ENCODE assay signal across 8 cellular contexts in genomic region chr19:54095859-54096641, GRCh38. TPM values are rescaled to one million over a fixed set of nuclear protein-coding genes. Genes with fewer than 3 reads are reported as not detected.
DNase-seq lines count a peak whose midpoint lies in the region; ATAC-seq, FAIRE-seq and TF ChIP-seq lines count a peak whose summit lies in the region.
"Not testable (repeated sequence)": the region's sequence is repeated elsewhere in the genome, so short reads cannot be mapped to it uniquely, and the experiment has no call there.

No MANE protein-coding gene starts in this region.

- not testable (repeated sequence) for BruUV-seq in GM12878 (replicated peaks; lab: Mats Ljungman, UMichigan)

- ATAC-seq in GM23338, result peak; percentile 88
- ATAC-seq in GM12878, result peak; percentile 74
- peak; percentile 82 for ATAC-seq in gastroesophageal sphincter
- peak; percentile 88 for ATAC-seq in mucosa of descending colon

- not testable (repeated sequence) for TF ChIP-seq EP300 in GM12878 (IDR thresholded peaks at IDR 0.05; ENCODE audit: borderline replicate concordance in 1 of 2, control insufficient read depth in 1 of 2, low read depth in 2 of 2, low read length in 2 of 2); gastroesophageal sphincter (IDR thresholded peaks at IDR 0.05)

- whole genome bisulfite sequencing in GM12878 (ENCODE audit: insufficient coverage, insufficient replicate concordance, low lambda C conversion rate, missing lambda C conversion rate), result 27% methylated on average over 46 of the region's 46 CpGs
- 0 to 1% methylated on average over 10 to 14 of the region's 46 CpGs for WGBS in gastroesophageal sphincter (ENCODE audit: low coverage in 1 of 2), 2 donors

- H3K27ac Mint-ChIP-seq in GM23338, result not testable (repeated sequence)
- peak overlapping the region; percentile 66 for H3K27ac Mint-ChIP-seq in activated CD4-positive, alpha-beta T cell treated with anti-CD3 and anti-CD28 coated beads, Interleukin-2, amount 10 ng/mL, durations not matched to agents 7 days and 5 days

- intact Hi-C loops in GM12878 (cut with micrococcal nuclease; ENCODE audit: unreplicated experiment); mucosa of descending colon (cut with DNase I, micrococcal nuclease): not testable (repeated sequence)

- not testable (repeated sequence) for H3K4me1 Mint-ChIP-seq in GM23338
- peaks cover 18% of the 10 kb centered on the region for H3K4me1 Mint-ChIP-seq in activated CD4-positive, alpha-beta T cell treated with anti-CD3 and anti-CD28 coated beads, Interleukin-2, amount 10 ng/mL, durations not matched to agents 7 days and 5 days

- H3K4me3 ChIP-seq in GM23338 (peak overlapping the region; percentile 76), gastroesophageal sphincter (peak overlapping the region in 1 of 2 donors; percentile 51)
- H3K4me3 ChIP-seq in GM12878, mucosa of descending colon: not testable (repeated sequence)

- not testable (repeated sequence) for H3K9me3 ChIP-seq in GM12878 (replicated peaks; ENCODE audit: control insufficient read depth, insufficient read depth, low read length); gastroesophageal sphincter; mucosa of descending colon

- not testable (repeated sequence) for TF ChIP-seq RAD21 in GM12878 (IDR thresholded peaks at IDR 0.05; ENCODE audit: insufficient read depth, low read depth, low read length)

- H2AFZ ChIP-seq in GM23338 (peak overlapping the region; percentile 66; the same call in 1 of the 2 replicates), GM12878 (ENCODE audit: control insufficient read depth, low read depth, low read length) (peak overlapping the region; percentile 65)

- RAD21 ChIA-PET in GM12878 (lab: Charles Lee; ENCODE audit: unreplicated experiment), result not testable (repeated sequence)

- not testable (repeated sequence) for H3K9me2 ChIP-seq in GM23338 (ENCODE audit: insufficient read depth)

- H3K4me1 ChIP-seq in GM23338 (ENCODE audit: insufficient read depth); GM12878 (ENCODE audit: control insufficient read depth, insufficient read depth, low read length); mucosa of descending colon (ENCODE audit: low read depth): not testable (repeated sequence)
- peaks cover 0 to 23% (median 4%) of the 10 kb centered on the region in 3 donors for H3K4me1 ChIP-seq in gastroesophageal sphincter

- TF ChIP-seq POLR2A in GM12878 (IDR thresholded peaks at IDR 0.05; ENCODE audit: low read depth, low read length); gastroesophageal sphincter (IDR thresholded peaks at IDR 0.05): not testable (repeated sequence)

- peak overlapping the region; percentile 75 for H3K4me3 Mint-ChIP-seq in GM23338
- peak overlapping the region; percentile 61 for H3K4me3 Mint-ChIP-seq in activated CD4-positive, alpha-beta T cell treated with anti-CD3 and anti-CD28 coated beads, Interleukin-2, amount 10 ng/mL, durations not matched to agents 7 days and 5 days

- FAIRE-seq in GM12878 (lab: Jason Lieb, UNC), result not testable (repeated sequence)

- H3K9ac ChIP-seq in GM12878 (ENCODE audit: control insufficient read depth, insufficient read depth, low read length), result not testable (repeated sequence)

- H3K27me3 ChIP-seq in GM23338 (ENCODE audit: insufficient read depth) (peaks cover 41% of the 10 kb centered on the region), gastroesophageal sphincter (peaks cover 27% of the 10 kb centered on the region)
- H3K27me3 ChIP-seq in GM12878 (replicated peaks in 1 of 2; ENCODE audit: control insufficient read depth in 2 of 2, insufficient read depth in 2 of 2, low read length in 1 of 2), result not testable (repeated sequence)

- CTCF ChIA-PET in activated CD4-positive, alpha-beta T cell treated with anti-CD3 and anti-CD28 coated beads, Interleukin-2, amount 10 ng/mL, durations not matched to agents 7 days and 5 days (lab: Charles Lee), result interaction anchor here (0.7 kb wide), 1 partner anchor 12 kb away, joined by 3 read pairs; no protein-coding TSS in a partner anchor
- CTCF ChIA-PET in GM12878 (lab: Yijun Ruan, JAX), result not testable (repeated sequence)

- H3K27me3 Mint-ChIP-seq in GM23338 (ENCODE audit: insufficient read depth, low read depth, poor library complexity), result peaks cover 36% of the 10 kb centered on the region
- H3K27me3 Mint-ChIP-seq in activated CD4-positive, alpha-beta T cell treated with anti-CD3 and anti-CD28 coated beads, Interleukin-2, amount 10 ng/mL, durations not matched to agents 7 days and 5 days, result peaks cover 19% of the 10 kb centered on the region

- 0 out of 4 replicates have a peak, but pooled peaks of 1 of the 2 experiments have one; percentile 8 for TF ChIP-seq CTCF in GM23338 (conservative IDR thresholded peaks at IDR 0.05; ENCODE audit: low read depth in 2 of 2)
- not testable (repeated sequence) for TF ChIP-seq CTCF in GM12878 (IDR thresholded peaks at IDR 0.05 in 2 of 3, conservative IDR thresholded peaks at IDR 0.05 in 1 of 3; ENCODE audit: control insufficient read depth in 2 of 3, extremely low read depth in 1 of 3, insufficient read depth in 1 of 3, low read depth in 3 of 3, low read length in 3 of 3); gastroesophageal sphincter (IDR thresholded peaks at IDR 0.05); mucosa of descending colon (IDR thresholded peaks at IDR 0.05)

- peaks cover 10% of the 10 kb centered on the region for H3K9me3 Mint-ChIP-seq in GM23338
- not testable (repeated sequence) for H3K9me3 Mint-ChIP-seq in activated CD4-positive, alpha-beta T cell treated with anti-CD3 and anti-CD28 coated beads, Interleukin-2, amount 10 ng/mL, durations not matched to agents 7 days and 5 days

- SMC1A ChIA-PET in GM12878 (lab: Charles Lee; ENCODE audit: uncharacterized antibody, unreplicated experiment), result not testable (repeated sequence)

- peak; percentile 66 for DNase-seq in AG08395 (ENCODE audit: low spot score)
- DNase-seq in GM23338 (ENCODE audit: low spot score), result peak; percentile 66
- DNase-seq in NCI-H748 (lab: John Stamatoyannopoulos, UW; ENCODE audit: unreplicated experiment), result peak; percentile 74
- DNase-seq in activated CD4-positive, alpha-beta T cell treated with anti-CD3 and anti-CD28 coated beads, Interleukin-2, amount 10 ng/mL, durations not matched to agents 7 days and 5 days, result peak; percentile 46
- DNase-seq in GM12878 (ENCODE audit: low read depth, low spot score), result not testable (repeated sequence)
- DNase-seq in mucosa of descending colon, result peak; percentile 32 to 72 (median 64)
- peak; percentile 36 for DNase-seq in stimulated activated CD4-positive, alpha-beta T cell treated with anti-CD3 and anti-CD28 coated beads, Interleukin-12 subunit alpha, Interleukin-12 subunit beta, amount 100 ng/mL, for 4 hours

- H4K20me1 ChIP-seq in GM23338 (replicated peaks; ENCODE audit: insufficient read depth); GM12878 (ENCODE audit: control insufficient read depth, insufficient read depth): not testable (repeated sequence)

- H3K79me2 ChIP-seq in GM23338 (replicated peaks; ENCODE audit: insufficient read depth); GM12878 (ENCODE audit: control insufficient read depth, insufficient read depth, low read length): not testable (repeated sequence)

- in situ Hi-C loops in GM12878 (cut with MboI), result not testable (repeated sequence)

- not testable (repeated sequence) for H3F3A ChIP-seq in GM23338 (replicated peaks; ENCODE audit: low read depth)

- H3K36me3 Mint-ChIP-seq in GM23338 (ENCODE audit: low read depth); activated CD4-positive, alpha-beta T cell treated with anti-CD3 and anti-CD28 coated beads, Interleukin-2, amount 10 ng/mL, durations not matched to agents 7 days and 5 days (ENCODE audit: low read depth): not testable (repeated sequence)

- not testable (repeated sequence) for H3K27ac ChIP-seq in GM23338 (ENCODE audit: low read depth); GM12878 (ENCODE audit: control insufficient read depth, insufficient read depth)
- H3K27ac ChIP-seq in gastroesophageal sphincter, result peak overlapping the region in 2 of 4 donors; percentile 40 to 70

- POLR2A ChIA-PET in activated CD4-positive, alpha-beta T cell treated with anti-CD3 and anti-CD28 coated beads, Interleukin-2, amount 10 ng/mL, durations not matched to agents 7 days and 5 days (lab: Charles Lee); GM12878 (lab: Charles Lee): not testable (repeated sequence)

- H3K36me3 ChIP-seq in GM23338 (ENCODE audit: insufficient read depth); GM12878 (ENCODE audit: control insufficient read depth in 2 of 2, insufficient read depth in 2 of 2, low read length in 1 of 2); gastroesophageal sphincter; mucosa of descending colon (ENCODE audit: low read depth): not testable (repeated sequence)

- H3K4me2 ChIP-seq in GM23338 (peak overlapping the region; percentile 94), GM12878 (ENCODE audit: control insufficient read depth, insufficient read depth) (peak overlapping the region; percentile 54)

RNA-seq across cellular contexts. Expression of gene OSCAR, which starts 4.6 kb away (rescaled TPM):
- 0.31 TPM in 1 of 2 replicates, not detected in the other for total RNA-seq in GM23338 (2014; rRNA removed; shearing (Covaris generic))
- polyA plus RNA-seq in GM23338 (2016; fragmentation: Nextera tagmentation; extraction: Ambion mirVana), result 1.6 and 2.6 TPM in 2 replicates
- under 1 TPM; 0.15 to 0.32 TPM for total RNA-seq in activated CD4-positive, alpha-beta T cell treated with anti-CD3 and anti-CD28 coated beads, Interleukin-2, amount 10 ng/mL, durations not matched to agents 7 days and 5 days
- not detected in 2 replicates for total RNA-seq in GM12878 (2013; cell fraction: nucleolus; rRNA removed)
- 0.11 TPM in 1 of 2 replicates, not detected in the other for total RNA-seq in GM12878 (2014; rRNA removed)
- total RNA-seq in GM12878 (2014; rRNA removed; fragmentation: Illumina TruSeq; extraction: Trizol), result not detected in 2 replicates
- total RNA-seq in GM12878 (2021), result 0.13 TPM in 1 of 2 replicates, not detected in the other
- polyA plus RNA-seq in GM12878 (2011; ENCODE audit: low read depth), result not detected
- 0.04 and 0.10 TPM in 2 replicates for polyA plus RNA-seq in GM12878 (2011; rRNA removed)
- polyA plus RNA-seq in GM12878 (2011; cell fraction: cytosol; rRNA removed), result 0.06 and 0.20 TPM in 2 replicates
- 0.28 and 0.47 TPM in 2 replicates for polyA plus RNA-seq in GM12878 (2011; cell fraction: nucleus; rRNA removed)
- 0.22 and 0.42 TPM in 2 replicates for polyA plus RNA-seq in GM12878 (2012)
- not detected in 2 replicates for polyA plus RNA-seq in GM12878 (2014; fragmentation: Illumina TruSeq; extraction: Trizol)
- polyA plus RNA-seq in GM12878 (2014; fragmentation: Nextera tagmentation; extraction: Ambion mirVana), result not detected
- 0.24 and 0.27 TPM in 2 replicates for polyA plus RNA-seq in GM12878 (2014; rRNA removed)
- under 1 TPM in 1 of 2 experiments, not detected in 1; 0.08 TPM for polyA plus RNA-seq in GM12878 (2016; fragmentation: Nextera tagmentation; extraction: Ambion mirVana)
- polyA minus RNA-seq in GM12878 (2011; rRNA and poly(A)+ RNA removed), result not detected in 2 replicates
- not detected in 2 replicates for polyA minus RNA-seq in GM12878 (2011; cell fraction: cytosol; rRNA and poly(A)+ RNA removed)
- polyA minus RNA-seq in GM12878 (2011; cell fraction: nucleus; rRNA and poly(A)+ RNA removed), result not detected in 2 replicates
- total RNA-seq in gastroesophageal sphincter, result 1 to 10 TPM in 3 of 4 donors, not detected in 1; 1.2 to 2.4 (median 2.1) TPM
- 1 to 10 TPM in 2 of 3 donors, under 1 TPM in 1; 0.35 to 1.8 (median 1.4) TPM for total RNA-seq in mucosa of descending colon

RNA-seq across cellular contexts. Expression of gene NDUFA3, which starts 6.6 kb away (rescaled TPM):
- 27.6 and 28.4 TPM in 2 replicates for total RNA-seq in GM23338 (2014; rRNA removed; shearing (Covaris generic))
- polyA plus RNA-seq in GM23338 (2016; fragmentation: Nextera tagmentation; extraction: Ambion mirVana) (691 and 851 TPM in 2 replicates), GM12878 (2011; rRNA removed) (27.1 and 40.0 TPM in 2 replicates), GM12878 (2014; fragmentation: Illumina TruSeq; extraction: Trizol) (33.9 and 102 TPM in 2 replicates), GM12878 (2014; fragmentation: Nextera tagmentation; extraction: Ambion mirVana) (100 to 1,000 TPM; 295 to 302 TPM), GM12878 (2014; rRNA removed) (110 and 152 TPM in 2 replicates), GM12878 (2016; fragmentation: Nextera tagmentation; extraction: Ambion mirVana) (100 to 1,000 TPM; 312 to 335 TPM)
- total RNA-seq in activated CD4-positive, alpha-beta T cell treated with anti-CD3 and anti-CD28 coated beads, Interleukin-2, amount 10 ng/mL, durations not matched to agents 7 days and 5 days, result 100 to 1,000 TPM; 128 to 148 TPM
- total RNA-seq in GM12878 (2013; cell fraction: nucleolus; rRNA removed), result 9.2 and 15.3 TPM in 2 replicates
- total RNA-seq in GM12878 (2014; rRNA removed) (73.0 and 73.8 TPM in 2 replicates), GM12878 (2014; rRNA removed; fragmentation: Illumina TruSeq; extraction: Trizol) (147 and 162 TPM in 2 replicates), GM12878 (2021) (131 and 143 TPM in 2 replicates), gastroesophageal sphincter (10 to 100 TPM; 14.2 to 37.7 (median 21.5) TPM), mucosa of descending colon (100 to 1,000 TPM in 2 of 3 donors, 10 to 100 TPM in 1; 93.4 to 155 (median 139) TPM)
- 42.4 TPM for polyA plus RNA-seq in GM12878 (2011; ENCODE audit: low read depth)
- 36.1 and 50.4 TPM in 2 replicates for polyA plus RNA-seq in GM12878 (2011; cell fraction: cytosol; rRNA removed)
- 36.6 and 37.7 TPM in 2 replicates for polyA plus RNA-seq in GM12878 (2011; cell fraction: nucleus; rRNA removed)
- polyA plus RNA-seq in GM12878 (2012), result 200 and 268 TPM in 2 replicates
- 31.8 and 40.1 TPM in 2 replicates for polyA minus RNA-seq in GM12878 (2011; rRNA and poly(A)+ RNA removed)
- polyA minus RNA-seq in GM12878 (2011; cell fraction: cytosol; rRNA and poly(A)+ RNA removed), result 89.7 and 93.7 TPM in 2 replicates
- polyA minus RNA-seq in GM12878 (2011; cell fraction: nucleus; rRNA and poly(A)+ RNA removed), result 13.8 and 20.1 TPM in 2 replicates

RNA-seq across cellular contexts. Expression of gene TARM1, which starts 14.9 kb away (rescaled TPM):
- total RNA-seq in GM23338 (2014; rRNA removed; shearing (Covaris generic)), result not detected in 2 replicates
- not detected in 2 replicates for polyA plus RNA-seq in GM23338 (2016; fragmentation: Nextera tagmentation; extraction: Ambion mirVana)
- total RNA-seq in activated CD4-positive, alpha-beta T cell treated with anti-CD3 and anti-CD28 coated beads, Interleukin-2, amount 10 ng/mL, durations not matched to agents 7 days and 5 days, result not detected
- not detected in 2 replicates for total RNA-seq in GM12878 (2013; cell fraction: nucleolus; rRNA removed)
- not detected in 2 replicates for total RNA-seq in GM12878 (2014; rRNA removed)
- total RNA-seq in GM12878 (2014; rRNA removed; fragmentation: Illumina TruSeq; extraction: Trizol), result not detected in 2 replicates
- not detected in 2 replicates for total RNA-seq in GM12878 (2021)
- polyA plus RNA-seq in GM12878 (2011; ENCODE audit: low read depth), result not detected
- polyA plus RNA-seq in GM12878 (2011; rRNA removed), result not detected in 2 replicates
- polyA plus RNA-seq in GM12878 (2011; cell fraction: cytosol; rRNA removed), result not detected in 2 replicates
- polyA plus RNA-seq in GM12878 (2011; cell fraction: nucleus; rRNA removed), result not detected in 2 replicates
- not detected in 2 replicates for polyA plus RNA-seq in GM12878 (2012)
- not detected in 2 replicates for polyA plus RNA-seq in GM12878 (2014; fragmentation: Illumina TruSeq; extraction: Trizol)
- not detected for polyA plus RNA-seq in GM12878 (2014; fragmentation: Nextera tagmentation; extraction: Ambion mirVana)
- polyA plus RNA-seq in GM12878 (2014; rRNA removed), result not detected in 2 replicates
- polyA plus RNA-seq in GM12878 (2016; fragmentation: Nextera tagmentation; extraction: Ambion mirVana), result not detected
- not detected in 2 replicates for polyA minus RNA-seq in GM12878 (2011; rRNA and poly(A)+ RNA removed)
- not detected in 2 replicates for polyA minus RNA-seq in GM12878 (2011; cell fraction: cytosol; rRNA and poly(A)+ RNA removed)
- not detected in 2 replicates for polyA minus RNA-seq in GM12878 (2011; cell fraction: nucleus; rRNA and poly(A)+ RNA removed)
- not detected for total RNA-seq in gastroesophageal sphincter
- not detected for total RNA-seq in mucosa of descending colon

RNA-seq across cellular contexts. Expression of gene TFPT, which starts 19.4 kb away (rescaled TPM):
- total RNA-seq in GM23338 (2014; rRNA removed; shearing (Covaris generic)), result 12.0 and 16.2 TPM in 2 replicates
- polyA plus RNA-seq in GM23338 (2016; fragmentation: Nextera tagmentation; extraction: Ambion mirVana), result 18.3 and 18.9 TPM in 2 replicates
- total RNA-seq in activated CD4-positive, alpha-beta T cell treated with anti-CD3 and anti-CD28 coated beads, Interleukin-2, amount 10 ng/mL, durations not matched to agents 7 days and 5 days, result 10 to 100 TPM; 39.5 to 42.4 TPM
- 1.9 and 2.1 TPM in 2 replicates for total RNA-seq in GM12878 (2013; cell fraction: nucleolus; rRNA removed)
- 27.9 and 35.2 TPM in 2 replicates for total RNA-seq in GM12878 (2014; rRNA removed)
- total RNA-seq in GM12878 (2014; rRNA removed; fragmentation: Illumina TruSeq; extraction: Trizol), result 22.8 and 23.2 TPM in 2 replicates
- 31.4 and 34.5 TPM in 2 replicates for total RNA-seq in GM12878 (2021)
- polyA plus RNA-seq in GM12878 (2011; ENCODE audit: low read depth), result 9.3 TPM
- polyA plus RNA-seq in GM12878 (2011; rRNA removed), result 10.4 and 16.8 TPM in 2 replicates
- polyA plus RNA-seq in GM12878 (2011; cell fraction: cytosol; rRNA removed), result 27.2 and 36.2 TPM in 2 replicates
- 16.0 and 22.5 TPM in 2 replicates for polyA plus RNA-seq in GM12878 (2011; cell fraction: nucleus; rRNA removed)
- 26.7 and 35.9 TPM in 2 replicates for polyA plus RNA-seq in GM12878 (2012)
- 2.4 and 11.3 TPM in 2 replicates for polyA plus RNA-seq in GM12878 (2014; fragmentation: Illumina TruSeq; extraction: Trizol)
- polyA plus RNA-seq in GM12878 (2014; fragmentation: Nextera tagmentation; extraction: Ambion mirVana), result 10 to 100 TPM in 1 of 2 experiments, 1 to 10 TPM in 1; 1.7 to 10.9 TPM
- polyA plus RNA-seq in GM12878 (2014; rRNA removed), result 36.1 and 40.6 TPM in 2 replicates
- polyA plus RNA-seq in GM12878 (2016; fragmentation: Nextera tagmentation; extraction: Ambion mirVana), result 10 to 100 TPM; 37.3 to 40.2 TPM
- 5.1 and 9.5 TPM in 2 replicates for polyA minus RNA-seq in GM12878 (2011; rRNA and poly(A)+ RNA removed)
- 3.3 and 5.4 TPM in 2 replicates for polyA minus RNA-seq in GM12878 (2011; cell fraction: cytosol; rRNA and poly(A)+ RNA removed)
- 2.4 and 3.4 TPM in 2 replicates for polyA minus RNA-seq in GM12878 (2011; cell fraction: nucleus; rRNA and poly(A)+ RNA removed)
- total RNA-seq in gastroesophageal sphincter, result 10 to 100 TPM; 12.5 to 20.9 (median 15.2) TPM
- total RNA-seq in mucosa of descending colon, result 10 to 100 TPM in 2 of 3 donors, 1 to 10 TPM in 1; 9.8 to 18.2 (median 15.3) TPM

RNA-seq across cellular contexts. Expression of gene PRPF31, which starts 19.5 kb away (rescaled TPM):
- 79.3 and 83.3 TPM in 2 replicates for total RNA-seq in GM23338 (2014; rRNA removed; shearing (Covaris generic))
- polyA plus RNA-seq in GM23338 (2016; fragmentation: Nextera tagmentation; extraction: Ambion mirVana) (86.3 and 94.2 TPM in 2 replicates), GM12878 (2011; rRNA removed) (33.1 and 43.4 TPM in 2 replicates), GM12878 (2014; fragmentation: Illumina TruSeq; extraction: Trizol) (55.5 and 66.4 TPM in 2 replicates), GM12878 (2014; fragmentation: Nextera tagmentation; extraction: Ambion mirVana) (1 to 10 TPM; 2.7 to 9.8 TPM), GM12878 (2014; rRNA removed) (73.1 and 90.9 TPM in 2 replicates), GM12878 (2016; fragmentation: Nextera tagmentation; extraction: Ambion mirVana) (100 to 1,000 TPM; 153 to 170 TPM)
- total RNA-seq in activated CD4-positive, alpha-beta T cell treated with anti-CD3 and anti-CD28 coated beads, Interleukin-2, amount 10 ng/mL, durations not matched to agents 7 days and 5 days, result 10 to 100 TPM; 74.1 to 83.8 TPM
- 36.4 and 39.3 TPM in 2 replicates for total RNA-seq in GM12878 (2013; cell fraction: nucleolus; rRNA removed)
- total RNA-seq in GM12878 (2014; rRNA removed) (68.8 and 77.7 TPM in 2 replicates), GM12878 (2014; rRNA removed; fragmentation: Illumina TruSeq; extraction: Trizol) (51.9 and 58.4 TPM in 2 replicates), GM12878 (2021) (82.9 and 88.0 TPM in 2 replicates), gastroesophageal sphincter (10 to 100 TPM; 51.6 to 67.1 (median 53.8) TPM), mucosa of descending colon (10 to 100 TPM; 34.3 to 54.6 (median 39.9) TPM)
- 56.0 TPM for polyA plus RNA-seq in GM12878 (2011; ENCODE audit: low read depth)
- 65.8 and 85.0 TPM in 2 replicates for polyA plus RNA-seq in GM12878 (2011; cell fraction: cytosol; rRNA removed)
- 97.5 and 110 TPM in 2 replicates for polyA plus RNA-seq in GM12878 (2011; cell fraction: nucleus; rRNA removed)
- polyA plus RNA-seq in GM12878 (2012), result 60.1 and 79.8 TPM in 2 replicates
- polyA minus RNA-seq in GM12878 (2011; rRNA and poly(A)+ RNA removed), result 29.0 and 36.3 TPM in 2 replicates
- 14.8 and 20.7 TPM in 2 replicates for polyA minus RNA-seq in GM12878 (2011; cell fraction: cytosol; rRNA and poly(A)+ RNA removed)
- 15.2 and 30.9 TPM in 2 replicates for polyA minus RNA-seq in GM12878 (2011; cell fraction: nucleus; rRNA and poly(A)+ RNA removed)
